1 cellular context compared by ENCODE assay signal in the genomic region with DNA sequence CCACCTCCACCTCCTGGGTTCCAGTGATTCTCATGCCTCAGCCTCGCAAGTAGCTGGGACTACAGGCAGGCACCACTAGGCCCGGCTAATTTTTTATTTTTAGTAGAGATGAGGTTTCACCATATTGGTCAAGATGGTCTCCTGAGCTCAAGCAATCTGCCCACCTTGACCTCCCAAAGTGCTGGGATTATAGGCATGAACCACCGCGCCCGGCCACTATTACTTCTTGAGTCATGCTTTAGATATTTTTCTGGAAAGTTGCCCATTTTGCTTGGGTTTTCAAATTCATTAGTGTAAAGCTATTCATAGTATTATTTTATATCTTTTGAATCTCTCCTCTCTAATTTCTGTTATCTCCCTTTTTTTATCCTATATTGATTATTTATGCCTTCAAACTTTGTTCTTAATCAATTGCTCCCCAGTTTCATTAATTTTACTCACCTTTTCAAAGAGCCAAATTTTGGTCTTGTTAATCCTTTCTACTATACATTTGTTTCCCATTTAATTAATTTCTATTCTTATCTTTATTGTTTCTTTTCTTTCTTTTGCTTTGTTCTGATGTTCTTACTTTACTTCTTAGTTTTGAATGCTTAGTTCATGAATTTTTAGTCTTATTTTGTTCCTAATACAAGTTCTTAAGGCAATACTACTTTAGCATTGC.
TF ChIP-seq lines count a peak whose summit lies in the region.

No MANE protein-coding gene starts in this region.

TF ChIP-seq in SK-N-SH, 30 proteins besides CTCF, POLR2A, EP300 and RAD21:
- TF ChIP-seq SMC3 (IDR thresholded peaks at IDR 0.05; ENCODE audit: low read depth, low read length) (no peak), ELF1 (IDR thresholded peaks at IDR 0.05) (no peak), FOXJ3 (CRISPR knock-in tag; IDR thresholded peaks at IDR 0.05) (no peak), RXRA (IDR thresholded peaks at IDR 0.05; ENCODE audit: borderline replicate concordance, low read depth) (no peak), SIN3A (IDR thresholded peaks at IDR 0.05; ENCODE audit: borderline replicate concordance, low read depth, low read length) (no peak), NRF1 (IDR thresholded peaks at IDR 0.05; ENCODE audit: low read depth, low read length) (no peak), JUND (IDR thresholded peaks at IDR 0.05) (peak; percentile 15; the same call in 1 of the 2 replicates), GABPA (IDR thresholded peaks at IDR 0.05; ENCODE audit: low read depth) (no peak), TCF12 (IDR thresholded peaks at IDR 0.05) (no peak), NFIC (IDR thresholded peaks at IDR 0.05; ENCODE audit: borderline replicate concordance) (peak; percentile 72), TAF1 (IDR thresholded peaks at IDR 0.05; ENCODE audit: borderline replicate concordance, low read depth, low read length) (no peak), FOSL2 (IDR thresholded peaks at IDR 0.05; ENCODE audit: borderline replicate concordance, low read depth) (0 out of 2 replicates have a peak, but pooled peaks have one; percentile 43), PBX3 (IDR thresholded peaks at IDR 0.05) (no peak), POLR2AphosphoS5 (IDR thresholded peaks at IDR 0.05; ENCODE audit: low read depth, low read length) (no peak), MEF2A (IDR thresholded peaks at IDR 0.05; ENCODE audit: borderline replicate concordance, low read depth) (no peak), CHD2 (IDR thresholded peaks at IDR 0.05; ENCODE audit: low read length, partially characterized antibody) (no peak), REST (IDR thresholded peaks at IDR 0.05; ENCODE audit: low read depth, low read length) (no peak), FOXM1 (IDR thresholded peaks at IDR 0.05; ENCODE audit: low read depth) (no peak), MAX (IDR thresholded peaks at IDR 0.05; ENCODE audit: low read depth) (no peak)
- TF ChIP-seq, protein P1, sequence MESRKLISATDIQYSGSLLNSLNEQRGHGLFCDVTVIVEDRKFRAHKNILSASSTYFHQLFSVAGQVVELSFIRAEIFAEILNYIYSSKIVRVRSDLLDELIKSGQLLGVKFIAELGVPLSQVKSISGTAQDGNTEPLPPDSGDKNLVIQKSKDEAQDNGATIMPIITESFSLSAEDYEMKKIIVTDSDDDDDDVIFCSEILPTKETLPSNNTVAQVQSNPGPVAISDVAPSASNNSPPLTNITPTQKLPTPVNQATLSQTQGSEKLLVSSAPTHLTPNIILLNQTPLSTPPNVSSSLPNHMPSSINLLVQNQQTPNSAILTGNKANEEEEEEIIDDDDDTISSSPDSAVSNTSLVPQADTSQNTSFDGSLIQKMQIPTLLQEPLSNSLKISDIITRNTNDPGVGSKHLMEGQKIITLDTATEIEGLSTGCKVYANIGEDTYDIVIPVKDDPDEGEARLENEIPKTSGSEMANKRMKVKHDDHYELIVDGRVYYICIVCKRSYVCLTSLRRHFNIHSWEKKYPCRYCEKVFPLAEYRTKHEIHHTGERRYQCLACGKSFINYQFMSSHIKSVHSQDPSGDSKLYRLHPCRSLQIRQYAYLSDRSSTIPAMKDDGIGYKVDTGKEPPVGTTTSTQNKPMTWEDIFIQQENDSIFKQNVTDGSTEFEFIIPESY (IDR thresholded peaks at IDR 0.05; ENCODE audit: borderline replicate concordance, low read depth): no peak
- TF ChIP-seq, protein P2, sequence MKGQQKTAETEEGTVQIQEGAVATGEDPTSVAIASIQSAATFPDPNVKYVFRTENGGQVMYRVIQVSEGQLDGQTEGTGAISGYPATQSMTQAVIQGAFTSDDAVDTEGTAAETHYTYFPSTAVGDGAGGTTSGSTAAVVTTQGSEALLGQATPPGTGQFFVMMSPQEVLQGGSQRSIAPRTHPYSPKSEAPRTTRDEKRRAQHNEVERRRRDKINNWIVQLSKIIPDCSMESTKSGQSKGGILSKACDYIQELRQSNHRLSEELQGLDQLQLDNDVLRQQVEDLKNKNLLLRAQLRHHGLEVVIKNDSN (IDR thresholded peaks at IDR 0.05; ENCODE audit: borderline replicate concordance, low read depth): no peak
TF ChIP-seq in SK-N-SH: peak in this region for 3.
